In genomic region chr15:60554494-60554893, GRCh38 we compare ENCODE assay signal across 19 cellular contexts.
A peak's percentile ranks its signal among the peaks of the same experiment; 100 is the strongest.
DNase-seq lines count a peak whose midpoint lies in the region; ATAC-seq and TF ChIP-seq lines count a peak whose summit lies in the region.
"Had no signal": no experiment of that assay in that cellular context is flagged by ENCODE, and none has a peak within 500 bp of the region (broad histone marks: within the 10 kb centered on the region; RNA-seq: fewer than 3 reads in every experiment).

No MANE protein-coding gene starts in this region.

- H3K9me3 ChIP-seq in CD4-positive, alpha-beta T cell (ENCODE audit: control insufficient read depth, low read length), result peaks cover 7% of the 10 kb centered on the region
- no peaks in the 10 kb centered on the region for H3K9me3 ChIP-seq in CD8-positive, alpha-beta T cell (ENCODE audit: low read length)
- H3K9me3 ChIP-seq: mucosa of descending colon, tibial artery had no signal

- ATAC-seq in CD4-positive, alpha-beta T cell (ENCODE audit: poor library complexity), result no peak
- no peak for ATAC-seq in CD8-positive, alpha-beta T cell
- ATAC-seq: left ventricle myocardium superior, mucosa of descending colon had no signal

- H3K36me3 Mint-ChIP-seq in CD4-positive, alpha-beta T cell (ENCODE audit: low read depth), result peaks cover 67% of the 10 kb centered on the region
- H3K36me3 Mint-ChIP-seq in CD8-positive, alpha-beta T cell, result peaks cover 40% of the 10 kb centered on the region
- peaks cover 26% of the 10 kb centered on the region for H3K36me3 Mint-ChIP-seq in activated CD4-positive, alpha-beta memory T cell treated with anti-CD3 and anti-CD28 coated beads for 36 hours

- H3K4me1 ChIP-seq in CD8-positive, alpha-beta T cell (ENCODE audit: insufficient read depth, low read length), result peaks cover 79% of the 10 kb centered on the region
- H3K4me1 ChIP-seq: tibial artery had no signal

- DNase-seq in CD4-positive, alpha-beta T cell, result no peak
- DNase-seq in CD8-positive, alpha-beta T cell, result no peak
- no peak for DNase-seq in activated CD4-positive, alpha-beta memory T cell treated with anti-CD3 and anti-CD28 coated beads for 36 hours
- DNase-seq in myocyte (ENCODE audit: low read depth) (peak; percentile 22), NCI-H748 treated with DMSO at 0.1 percent for 48 hours (lab: John Stamatoyannopoulos, UW) (no peak), DMS153 (lab: John Stamatoyannopoulos, UW) (no peak)
- no peak for DNase-seq in stimulated activated CD4-positive, alpha-beta T cell treated with anti-CD3 and anti-CD28 coated beads, Interleukin-1b, Interleukin-23, amount 100 ng/mL, for 48 hours
- DNase-seq: activated CD4-positive, CD25-positive, alpha-beta regulatory T cell; activated naive CD4-positive, alpha-beta T cell; AML-193; head of caudate nucleus; left ventricle myocardium superior; mucosa of descending colon; NCI-H2171; nucleus accumbens; PC-9; retina; tibial artery had no signal

- no peak overlapping the region for H3K27ac ChIP-seq in CD4-positive, alpha-beta T cell (ENCODE audit: low read depth, low read length)
- H3K27ac ChIP-seq in CD8-positive, alpha-beta T cell (ENCODE audit: low read depth, low read length), result no peak overlapping the region
- H3K27ac ChIP-seq: PC-9, tibial artery had no signal

- H3K4me3 Mint-ChIP-seq in CD4-positive, alpha-beta T cell, result no peak overlapping the region
- no peak overlapping the region for H3K4me3 Mint-ChIP-seq in CD8-positive, alpha-beta T cell
- no peak overlapping the region for H3K4me3 Mint-ChIP-seq in activated CD4-positive, alpha-beta memory T cell treated with anti-CD3 and anti-CD28 coated beads for 36 hours
- H3K4me3 Mint-ChIP-seq: T-helper 2 cell treated with Interferon-gamma antibody and Interleukin-4, amounts not matched to agents 5 μg/mL and 100 μg/mL, for 36 hours had no signal

- peaks cover 99% of the 10 kb centered on the region for H3K4me1 Mint-ChIP-seq in CD4-positive, alpha-beta T cell (ENCODE audit: low read depth)
- peaks cover 92% of the 10 kb centered on the region for H3K4me1 Mint-ChIP-seq in CD8-positive, alpha-beta T cell (ENCODE audit: low read depth)
- H3K4me1 Mint-ChIP-seq in activated CD4-positive, alpha-beta memory T cell treated with anti-CD3 and anti-CD28 coated beads for 36 hours (ENCODE audit: low read depth), result peaks cover 96% of the 10 kb centered on the region

- no peaks in the 10 kb centered on the region for H3K9me3 Mint-ChIP-seq in CD4-positive, alpha-beta T cell
- H3K9me3 Mint-ChIP-seq in CD8-positive, alpha-beta T cell, result peaks cover 7% of the 10 kb centered on the region
- peaks cover 7% of the 10 kb centered on the region for H3K9me3 Mint-ChIP-seq in activated CD4-positive, alpha-beta memory T cell treated with anti-CD3 and anti-CD28 coated beads for 36 hours

- no peak for TF ChIP-seq CTCF in CD4-positive, alpha-beta T cell (IDR thresholded peaks at IDR 0.05)
- TF ChIP-seq CTCF in CD8-positive, alpha-beta T cell (IDR thresholded peaks at IDR 0.05), result no peak

- H3K27ac Mint-ChIP-seq in CD4-positive, alpha-beta T cell, result peak overlapping the region; percentile 85
- H3K27ac Mint-ChIP-seq in CD8-positive, alpha-beta T cell, result peak overlapping the region; percentile 52
- H3K27ac Mint-ChIP-seq in activated CD4-positive, alpha-beta memory T cell treated with anti-CD3 and anti-CD28 coated beads for 36 hours, result peak overlapping the region; percentile 56
- H3K27ac Mint-ChIP-seq: T-helper 2 cell treated with Interferon-gamma antibody and Interleukin-4, amounts not matched to agents 5 μg/mL and 100 μg/mL, for 36 hours had no signal

- H3K27me3 ChIP-seq in CD4-positive, alpha-beta T cell (ENCODE audit: control insufficient read depth, insufficient read depth, low read length), result no peaks in the 10 kb centered on the region
- H3K27me3 ChIP-seq in CD8-positive, alpha-beta T cell (ENCODE audit: insufficient read depth, low read length), result no peaks in the 10 kb centered on the region
- H3K27me3 ChIP-seq: tibial artery had no signal

- H3K36me3 ChIP-seq in CD8-positive, alpha-beta T cell (ENCODE audit: insufficient read depth, low read length), result no peaks in the 10 kb centered on the region
- H3K36me3 ChIP-seq: tibial artery had no signal

- intact Hi-C loops in CD4-positive, alpha-beta T cell (cut with DNase I, micrococcal nuclease), result loop anchor here in 1 of 2 experiments (5.0 kb wide), 1 partner anchor 47 kb away; no protein-coding TSS in a partner anchor
- intact Hi-C loops in CD8-positive, alpha-beta T cell (cut with DNase I, micrococcal nuclease), result loop anchor here in 1 of 2 experiments (5.0 kb wide), 1 partner anchor 47 kb away; no protein-coding TSS in a partner anchor
- intact Hi-C loops in activated CD4-positive, alpha-beta memory T cell treated with anti-CD3 and anti-CD28 coated beads for 36 hours (cut with micrococcal nuclease), result no loop called here

- H3K4me3 ChIP-seq in CD8-positive, alpha-beta T cell (ENCODE audit: low read depth, low read length), result no peak overlapping the region
- H3K4me3 ChIP-seq: mucosa of descending colon, PC-9, tibial artery had no signal

- CTCF ChIA-PET in CD4-positive, alpha-beta T cell (lab: Charles Lee), result interaction anchor here (1.2 to 1.3 kb wide), 2 partner anchors 9 to 28 kb away, joined by 4 read pairs; no protein-coding TSS in a partner anchor
- CTCF ChIA-PET in CD8-positive, alpha-beta T cell (lab: Charles Lee), result interaction anchor here (0.9 to 6.6 kb wide), 8 partner anchors 10 to 314 kb away, joined by 3 to 41 read pairs (median 5); no protein-coding TSS in a partner anchor
- CTCF ChIA-PET in activated CD4-positive, alpha-beta memory T cell treated with anti-CD3 and anti-CD28 coated beads for 36 hours (lab: Charles Lee), result interaction anchor here (0.7 to 8.8 kb wide), 6 partner anchors 10 to 378 kb away, joined by 3 to 88 read pairs (median 4); no protein-coding TSS in a partner anchor

- no peaks in the 10 kb centered on the region for H3K27me3 Mint-ChIP-seq in CD4-positive, alpha-beta T cell
- no peaks in the 10 kb centered on the region for H3K27me3 Mint-ChIP-seq in CD8-positive, alpha-beta T cell (ENCODE audit: low read depth)
- no peaks in the 10 kb centered on the region for H3K27me3 Mint-ChIP-seq in activated CD4-positive, alpha-beta memory T cell treated with anti-CD3 and anti-CD28 coated beads for 36 hours

- POLR2A ChIA-PET in CD4-positive, alpha-beta T cell (lab: Charles Lee), result interaction anchor here (0.6 to 3.2 kb wide), 10 partner anchors 11 to 31 kb away, joined by 3 to 16 read pairs (median 4); no protein-coding TSS in a partner anchor
- POLR2A ChIA-PET in CD8-positive, alpha-beta T cell (lab: Charles Lee), result interaction anchor here (0.7 to 2.4 kb wide), 5 partner anchors 9 to 143 kb away, joined by 3 to 5 read pairs (median 3); no protein-coding TSS in a partner anchor
- POLR2A ChIA-PET in activated CD4-positive, alpha-beta memory T cell treated with anti-CD3 and anti-CD28 coated beads for 36 hours (lab: Charles Lee), result interaction anchor here (0.8 to 7.2 kb wide), 5 partner anchors 10 to 157 kb away, joined by 3 to 45 read pairs (median 3); partner anchors contain the start of gene ANXA2
